Comparison of ENCODE assay signal across 10 cellular contexts in the genomic region with DNA sequence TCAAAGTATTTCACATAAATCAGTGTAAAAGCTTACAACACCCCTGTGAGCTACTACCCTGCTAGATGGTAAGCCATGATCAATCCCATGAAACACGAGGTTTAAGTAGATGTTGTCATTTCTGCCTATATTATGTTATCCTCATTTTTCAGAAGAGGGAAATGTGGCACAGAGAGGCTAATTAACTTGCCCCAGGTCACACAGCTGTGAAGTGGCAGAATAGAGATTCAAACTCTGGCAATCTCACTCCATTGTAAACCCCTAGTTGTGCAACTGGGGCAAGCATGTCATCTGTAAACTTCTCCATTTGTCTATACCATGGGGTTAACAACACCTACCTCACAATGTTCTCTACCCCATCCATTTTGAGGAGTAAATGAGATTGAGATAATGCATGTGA.
"Had no signal": no experiment of that assay in that cellular context is flagged by ENCODE, and none has a peak within 500 bp of the region (broad histone marks: within the 10 kb centered on the region; RNA-seq: fewer than 3 reads in every experiment).

No MANE protein-coding gene starts in this region.

- H3K27ac ChIP-seq: GM23248 had no signal

- H3K9me3 ChIP-seq: HAP-1 had no signal

- H3K9me3 Mint-ChIP-seq: GM23338, H9, HFFc6 had no signal

- H3K4me1 ChIP-seq: HAP-1 had no signal

- H3K4me3 ChIP-seq: GM23248, GM23338, HAP-1 had no signal

- H3K36me3 ChIP-seq: HAP-1 had no signal

- H3K4me3 Mint-ChIP-seq: GM23338, H9, HFFc6 had no signal

- FAIRE-seq: H54 had no signal

- DNase-seq: GM23248, GOT3, H7, H9, HCEC 1CT, HFFc6 had no signal

- H3K27ac Mint-ChIP-seq: GM23338, H9, HFFc6 had no signal

- ATAC-seq: GM23338, HCT116 had no signal

- H2AFZ ChIP-seq: GM23248, GM23338 had no signal

- H3K9ac ChIP-seq: GM23248 had no signal

- H3K4me2 ChIP-seq: GM23338 had no signal
